In genomic region chrX:55098691-55099090, GRCh38 we compare ENCODE assay signal across 30 cellular contexts. TPM values are rescaled to one million over a fixed set of nuclear protein-coding genes. Genes with fewer than 3 reads are reported as not detected.
DNase-seq lines count a peak whose midpoint lies in the region; FAIRE-seq and TF ChIP-seq lines count a peak whose summit lies in the region.
"Had no signal": no experiment of that assay in that cellular context is flagged by ENCODE, and none has a peak within 500 bp of the region (broad histone marks: within the 10 kb centered on the region; RNA-seq: fewer than 3 reads in every experiment).

No MANE protein-coding gene starts in this region.

- H3K27me3 ChIP-seq in astrocyte (ENCODE audit: insufficient read depth, low read length) (no peaks in the 10 kb centered on the region), H1 (replicated peaks in 1 of 4; ENCODE audit: control insufficient read depth in 3 of 4, extremely low read depth in 1 of 4, insufficient read depth in 3 of 4, low read length in 3 of 4) (no peaks in the 10 kb centered on the region)
- H3K27me3 ChIP-seq: BE2C had no signal

- no peaks in the 10 kb centered on the region for H3K23me2 ChIP-seq in H1 (ENCODE audit: low read depth, low read length)

- no peak overlapping the region for H2BK120ac ChIP-seq in H1 (replicated peaks; ENCODE audit: low read depth, low read length)

- H3K56ac ChIP-seq in H1 (replicated peaks; ENCODE audit: insufficient read length, low read depth, low read length), result no peak overlapping the region

- H3K4me2 ChIP-seq in astrocyte (ENCODE audit: low read length) (no peak overlapping the region), H1 (ENCODE audit: insufficient read depth in 1 of 2, low read depth in 2 of 2, low read length in 2 of 2) (no peak overlapping the region)
- H3K4me2 ChIP-seq: BLaER1 had no signal

- no peak overlapping the region for H3K14ac ChIP-seq in H1 (ENCODE audit: insufficient read length)

- H3K36me3 ChIP-seq in astrocyte (ENCODE audit: insufficient read depth, low read length) (no peaks in the 10 kb centered on the region), H1 (ENCODE audit: control insufficient read depth in 2 of 4, insufficient read depth in 4 of 4, low read length in 3 of 4) (no peaks in the 10 kb centered on the region)
- H3K36me3 ChIP-seq: BE2C, BLaER1 had no signal

- no peaks in the 10 kb centered on the region for H3K4me1 Mint-ChIP-seq in astrocyte (ENCODE audit: low read depth, unreplicated experiment)
- peaks cover 6% of the 10 kb centered on the region for H3K4me1 Mint-ChIP-seq in progenitor cell of endocrine pancreas (ENCODE audit: low read depth)
- no peaks in the 10 kb centered on the region for H3K4me1 Mint-ChIP-seq in activated naive CD8-positive, alpha-beta T cell treated with anti-CD3 and anti-CD28 coated beads for 36 hours
- H3K4me1 Mint-ChIP-seq: CD14-positive monocyte; CD4-positive, CD25-positive, alpha-beta regulatory T cell had no signal

- H3K4me3 ChIP-seq in astrocyte (ENCODE audit: insufficient read depth, low read depth, low read length) (no peak overlapping the region), H1 (ENCODE audit: extremely low read depth in 1 of 4, insufficient read depth in 2 of 4, low read depth in 3 of 4, low read length in 4 of 4) (no peak overlapping the region)
- H3K4me3 ChIP-seq: BLaER1 had no signal

- POLR2A ChIA-PET in H1 (lab: Charles Lee; ENCODE audit: partially characterized antibody), result no interaction called here

- H3K9me3 ChIP-seq in astrocyte (ENCODE audit: insufficient read depth, low read depth, low read length) (no peaks in the 10 kb centered on the region), H1 (ENCODE audit: insufficient read depth in 2 of 2, low read depth in 1 of 2, low read length in 1 of 2) (no peaks in the 10 kb centered on the region; a peak in 1 of 4 replicates)
- H3K9me3 ChIP-seq: BE2C, BLaER1 had no signal

- no peak for TF ChIP-seq RAD21 in H1 (IDR thresholded peaks at IDR 0.05 in 1 of 2, conservative IDR thresholded peaks at IDR 0.05 in 1 of 2; ENCODE audit: low read depth in 2 of 2, low read length in 2 of 2)

- no peak overlapping the region for H3K4me3 Mint-ChIP-seq in astrocyte (ENCODE audit: unreplicated experiment)
- no peak overlapping the region for H3K4me3 Mint-ChIP-seq in progenitor cell of endocrine pancreas (ENCODE audit: low read depth)
- no peak overlapping the region for H3K4me3 Mint-ChIP-seq in activated naive CD8-positive, alpha-beta T cell treated with anti-CD3 and anti-CD28 coated beads for 36 hours
- H3K4me3 Mint-ChIP-seq: CD14-positive monocyte; CD4-positive, alpha-beta memory T cell; CD4-positive, CD25-positive, alpha-beta regulatory T cell; CD8-positive, alpha-beta memory T cell had no signal

- H4K5ac ChIP-seq in H1 (ENCODE audit: insufficient read length, low read depth, low read length), result no peak overlapping the region

- no peak overlapping the region for H3K4ac ChIP-seq in H1 (replicated peaks; ENCODE audit: insufficient read length, low read depth, low read length)

- H3K79me2 ChIP-seq in astrocyte (ENCODE audit: insufficient read depth, low read length), result no peaks in the 10 kb centered on the region
- no peaks in the 10 kb centered on the region for H3K79me2 ChIP-seq in H1 (ENCODE audit: control insufficient read depth in 1 of 2, insufficient read depth in 2 of 2, low read length in 2 of 2)

- CTCF ChIA-PET in H1 (lab: Charles Lee; ENCODE audit: partially characterized antibody), result no interaction called here

- H3K9me3 Mint-ChIP-seq in astrocyte (ENCODE audit: unreplicated experiment) (no peaks in the 10 kb centered on the region), progenitor cell of endocrine pancreas (ENCODE audit: low read depth) (peaks cover 21% of the 10 kb centered on the region)
- no peaks in the 10 kb centered on the region for H3K9me3 Mint-ChIP-seq in activated naive CD8-positive, alpha-beta T cell treated with anti-CD3 and anti-CD28 coated beads for 36 hours
- H3K9me3 Mint-ChIP-seq: CD14-positive monocyte; CD4-positive, alpha-beta memory T cell; CD4-positive, CD25-positive, alpha-beta regulatory T cell; CD8-positive, alpha-beta memory T cell had no signal

- peak; percentile 16 for DNase-seq in ELF-1 (ENCODE audit: low read depth, low spot score)
- no peak for DNase-seq in astrocyte (ENCODE audit: low read depth)
- no peak for DNase-seq in H1 (ENCODE audit: low read depth in 1 of 2, low spot score in 2 of 2)
- no peak for DNase-seq in progenitor cell of endocrine pancreas (ENCODE audit: low spot score, unreplicated experiment)
- DNase-seq in HTR-8/SVneo (ENCODE audit: insufficient read length, low spot score), result no peak
- DNase-seq in GM13976 (ENCODE audit: low spot score), result no peak
- DNase-seq in activated naive CD8-positive, alpha-beta T cell treated with anti-CD3 and anti-CD28 coated beads for 36 hours, result no peak
- DNase-seq: 8988T; ACHN; BE2C; C1 segment of cervical spinal cord; CD4-positive, alpha-beta memory T cell; CD4-positive, CD25-positive, alpha-beta regulatory T cell; CD8-positive, alpha-beta memory T cell; COR-L47; DMS 273 treated with DMSO at 0.1 percent for 48 hours; DMS153; DMS53; DMS79; DND-41; EL; GF-D8 had no signal

- no peak overlapping the region for H3K23ac ChIP-seq in H1 (ENCODE audit: insufficient read length)

- no peak overlapping the region for H4K8ac ChIP-seq in H1 (ENCODE audit: extremely low read depth, insufficient read depth, low read length)

- WGBS in H1 (ENCODE audit: extremely low coverage in 1 of 2, insufficient coverage in 1 of 2, insufficient read length in 1 of 2, insufficient replicate concordance in 2 of 2, low coverage in 1 of 2, low lambda C conversion rate in 2 of 2, missing lambda C conversion rate in 1 of 2), 2 experiments, result 76% methylated on average over 2 of the region's 2 CpGs; no CpG with 5 or more reads in 1 of the 2 experiments

- FAIRE-seq in astrocyte (lab: Jason Lieb, UNC) (peak; percentile 59), H1 (lab: Jason Lieb, UNC) (peak; percentile 7), HTR-8/SVneo (lab: Jason Lieb, UNC) (no peak)
- FAIRE-seq: A204.1, G401.6, GM12891, GM18507 had no signal

- no peak for TF ChIP-seq POLR2A in H1 (IDR thresholded peaks at IDR 0.05; ENCODE audit: control extremely low read depth in 1 of 2, low read depth in 2 of 2, low read length in 2 of 2)

- TF ChIP-seq CTCF in astrocyte (IDR thresholded peaks at IDR 0.05; ENCODE audit: insufficient read depth, low read depth, low read length), result no peak
- TF ChIP-seq CTCF in H1 (IDR thresholded peaks at IDR 0.05; ENCODE audit: control extremely low read depth in 1 of 3, insufficient read depth in 1 of 3, low read depth in 1 of 3, low read length in 3 of 3), result no peak
- TF ChIP-seq CTCF in progenitor cell of endocrine pancreas (IDR thresholded peaks at IDR 0.05; ENCODE audit: unreplicated experiment), result no peak
- TF ChIP-seq CTCF in GM13976 (IDR thresholded peaks at IDR 0.05; ENCODE audit: borderline replicate concordance, control extremely low read depth, extremely low read depth, insufficient read depth, missing control alignments), result no peak

- H3K36me3 Mint-ChIP-seq in astrocyte (ENCODE audit: low read depth, unreplicated experiment) (no peaks in the 10 kb centered on the region), progenitor cell of endocrine pancreas (ENCODE audit: insufficient read depth) (no peaks in the 10 kb centered on the region)
- no peaks in the 10 kb centered on the region for H3K36me3 Mint-ChIP-seq in activated naive CD8-positive, alpha-beta T cell treated with anti-CD3 and anti-CD28 coated beads for 36 hours
- H3K36me3 Mint-ChIP-seq: CD14-positive monocyte; CD4-positive, alpha-beta memory T cell; CD4-positive, CD25-positive, alpha-beta regulatory T cell had no signal

- H3K18ac ChIP-seq in H1 (ENCODE audit: extremely low read depth, low read length), result no peak overlapping the region

- no peaks in the 10 kb centered on the region for H4K20me1 ChIP-seq in astrocyte (ENCODE audit: insufficient read depth, low read length)
- H4K20me1 ChIP-seq in H1 (replicated peaks in 1 of 2; ENCODE audit: control insufficient read depth in 1 of 2, insufficient read depth in 2 of 2, low read length in 2 of 2), result no peaks in the 10 kb centered on the region
- H4K20me1 ChIP-seq: BLaER1 had no signal

- no peak for TF ChIP-seq EP300 in H1 (IDR thresholded peaks at IDR 0.05; ENCODE audit: borderline replicate concordance in 1 of 2, low read depth in 2 of 2, low read length in 2 of 2)

- no peak overlapping the region for H3K27ac ChIP-seq in astrocyte (ENCODE audit: low read depth, low read length)
- H3K27ac ChIP-seq in H1 (ENCODE audit: low read depth, low read length), result no peak overlapping the region
- H3K27ac ChIP-seq: BLaER1 had no signal

- H4K91ac ChIP-seq in H1 (replicated peaks; ENCODE audit: insufficient read length, low read length), result no peak overlapping the region

- in situ Hi-C loops in GM13976 (cut with MboI; ENCODE audit: low sequenced_read_pairs, unreplicated experiment), result no loop called here

- no peak overlapping the region for H2BK15ac ChIP-seq in H1 (ENCODE audit: low read length)

- H3K27me3 Mint-ChIP-seq in astrocyte (ENCODE audit: low read depth, unreplicated experiment), result peaks cover 3% of the 10 kb centered on the region
- no peaks in the 10 kb centered on the region for H3K27me3 Mint-ChIP-seq in progenitor cell of endocrine pancreas
- H3K27me3 Mint-ChIP-seq in activated naive CD8-positive, alpha-beta T cell treated with anti-CD3 and anti-CD28 coated beads for 36 hours, result no peaks in the 10 kb centered on the region
- H3K27me3 Mint-ChIP-seq: CD4-positive, alpha-beta memory T cell had no signal

- H3K4me1 ChIP-seq in astrocyte (ENCODE audit: insufficient read depth, low read length) (no peaks in the 10 kb centered on the region), H1 (replicated peaks in 1 of 4; ENCODE audit: control insufficient read depth in 3 of 4, insufficient read depth in 4 of 4, low read length in 3 of 4) (no peaks in the 10 kb centered on the region)
- H3K4me1 ChIP-seq: BE2C, BLaER1 had no signal

- no peak overlapping the region for H2BK20ac ChIP-seq in H1 (ENCODE audit: low read length)

- H2BK12ac ChIP-seq in H1 (ENCODE audit: low read depth, low read length), result no peak overlapping the region

- no peak overlapping the region for H2AFZ ChIP-seq in astrocyte (ENCODE audit: low read depth, low read length)
- H2AFZ ChIP-seq in H1 (ENCODE audit: low read length), result no peak overlapping the region

- no peak overlapping the region for H2AK5ac ChIP-seq in H1 (ENCODE audit: low read depth, low read length)

- H3K9ac ChIP-seq in astrocyte (ENCODE audit: low read length) (no peak overlapping the region), H1 (replicated peaks in 1 of 4; ENCODE audit: extremely low read depth in 1 of 4, low read depth in 3 of 4, low read length in 3 of 4) (no peak overlapping the region)
- H3K9ac ChIP-seq: BLaER1 had no signal

- H3K27ac Mint-ChIP-seq in astrocyte (ENCODE audit: unreplicated experiment) (no peak overlapping the region), progenitor cell of endocrine pancreas (peak overlapping the region; percentile 70)
- no peak overlapping the region for H3K27ac Mint-ChIP-seq in activated naive CD8-positive, alpha-beta T cell treated with anti-CD3 and anti-CD28 coated beads for 36 hours
- H3K27ac Mint-ChIP-seq: CD14-positive monocyte; CD4-positive, alpha-beta memory T cell; CD4-positive, CD25-positive, alpha-beta regulatory T cell; CD8-positive, alpha-beta memory T cell had no signal

- H3K79me1 ChIP-seq in H1 (ENCODE audit: low read depth, low read length), result no peaks in the 10 kb centered on the region

- H2BK5ac ChIP-seq in H1 (ENCODE audit: low read depth, low read length), result no peak overlapping the region

RNA-seq across cellular contexts. Expression of gene PAGE2, which starts 9.9 kb away (rescaled TPM):
- total RNA-seq in astrocyte (not detected in 2 replicates), progenitor cell of endocrine pancreas (not detected in 2 replicates)
- not detected in 2 replicates for total RNA-seq in H1 (2021; fragmentation: NEBNext Ultra II Directional; extraction: Animal tissue kit (Norgen Biotek cat#: 25700))
- polyA plus RNA-seq in H1 (2011; rRNA removed), result not detected in 2 replicates
- polyA plus RNA-seq in H1 (2011; cell fraction: cytosol; rRNA removed), result not detected
- not detected for polyA plus RNA-seq in H1 (2011; cell fraction: nucleus; rRNA removed)
- not detected in 4 replicates for polyA plus RNA-seq in H1 (2012, experiment 1 of 2)
- not detected for polyA plus RNA-seq in H1 (2012, experiment 2 of 2)
- 0.32 TPM for polyA plus RNA-seq in H1 (2013, experiment 1 of 2)
- not detected for polyA plus RNA-seq in H1 (2013, experiment 2 of 2)
- polyA minus RNA-seq in H1 (2011; rRNA and poly(A)+ RNA removed), result not detected in 2 replicates
- polyA minus RNA-seq in H1 (2011; cell fraction: cytosol; rRNA and poly(A)+ RNA removed), result not detected
- not detected for polyA minus RNA-seq in H1 (2011; cell fraction: nucleus; rRNA and poly(A)+ RNA removed)
- total RNA-seq in activated naive CD8-positive, alpha-beta T cell treated with anti-CD3 and anti-CD28 coated beads for 36 hours, result not detected
- total RNA-seq: A673; CD4-positive, alpha-beta memory T cell; CD4-positive, CD25-positive, alpha-beta regulatory T cell; CD8-positive, alpha-beta memory T cell had no signal
- polyA plus RNA-seq: AG04450; CD14-positive monocyte; CD4-positive, alpha-beta memory T cell; CD4-positive, CD25-positive, alpha-beta regulatory T cell; CD8-positive, alpha-beta memory T cell had no signal

RNA-seq across cellular contexts. Expression of gene PAGE2B, which starts 23.9 kb away (rescaled TPM):
- total RNA-seq in astrocyte, result not detected in 2 replicates
- total RNA-seq in H1 (2021; fragmentation: NEBNext Ultra II Directional; extraction: Animal tissue kit (Norgen Biotek cat#: 25700)), result not detected in 2 replicates
- polyA plus RNA-seq in H1 (2011; rRNA removed), result not detected in 2 replicates
- polyA plus RNA-seq in H1 (2011; cell fraction: cytosol; rRNA removed), result not detected
- polyA plus RNA-seq in H1 (2011; cell fraction: nucleus; rRNA removed), result not detected
- polyA plus RNA-seq in H1 (2012, experiment 1 of 2), result 0.48 TPM in 1 of 4 replicates, not detected in the others
- not detected for polyA plus RNA-seq in H1 (2012, experiment 2 of 2)
- polyA plus RNA-seq in H1 (2013, experiment 1 of 2), result 0.36 TPM
- 0.39 TPM for polyA plus RNA-seq in H1 (2013, experiment 2 of 2)
- polyA minus RNA-seq in H1 (2011; rRNA and poly(A)+ RNA removed), result not detected in 2 replicates
- polyA minus RNA-seq in H1 (2011; cell fraction: cytosol; rRNA and poly(A)+ RNA removed), result not detected
- not detected for polyA minus RNA-seq in H1 (2011; cell fraction: nucleus; rRNA and poly(A)+ RNA removed)
- not detected in 2 replicates for total RNA-seq in progenitor cell of endocrine pancreas
- total RNA-seq in activated naive CD8-positive, alpha-beta T cell treated with anti-CD3 and anti-CD28 coated beads for 36 hours, result under 1 TPM; 0.52 to 0.56 TPM
- total RNA-seq: A673; CD4-positive, CD25-positive, alpha-beta regulatory T cell; CD8-positive, alpha-beta memory T cell had no signal
- polyA plus RNA-seq: AG04450; CD14-positive monocyte; CD4-positive, alpha-beta memory T cell; CD4-positive, CD25-positive, alpha-beta regulatory T cell; CD8-positive, alpha-beta memory T cell had no signal
